In genomic region chr5:71632168-71632567, GRCh38 we compare ENCODE assay signal across 26 cellular contexts.
"Had no signal": no experiment of that assay in that cellular context is flagged by ENCODE, and none has a peak within 500 bp of the region (broad histone marks: within the 10 kb centered on the region; RNA-seq: fewer than 3 reads in every experiment).

No MANE protein-coding gene starts in this region.

- H3K27me3 ChIP-seq: adrenal gland, Peyer's patch had no signal

- DNase-seq: activated CD4-positive, alpha-beta T cell treated with anti-CD3 and anti-CD28 coated beads for 36 hours; activated CD8-positive, alpha-beta memory T cell treated with anti-CD3 and anti-CD28 coated beads, Interleukin-2, amount 50 U/mL, for 4 hours; activated CD8-positive, alpha-beta T cell treated with anti-CD3 and anti-CD28 coated beads for 36 hours; activated naive CD4-positive, alpha-beta T cell treated with anti-CD3 and anti-CD28 coated beads, Interleukin-2, amount 50 U/mL, for 16 hours; activated naive CD8-positive, alpha-beta T cell treated with anti-CD3 and anti-CD28 coated beads, Interleukin-2, amount 10 ng/mL, durations not matched to agents 7 days and 5 days; activated T-cell treated with anti-CD3 and anti-CD28 coated beads, Interleukin-2, amount 50 U/mL, for 72 hours; adrenal gland; anterior cingulate cortex; central memory CD4-positive, alpha-beta T cell; Karpas-422; NCI-H1092; NCI-H1417; NCI-H1930; NCI-H2171; NCI-H345; NCI-H510A; NCI-H526 treated with DMSO at 0.1 percent for 48 hours; NCI-H82; OCI-M1; Peyer's patch; Right ventricle myocardium superior; T-helper 2 cell; T1000; WERI-Rb-1 had no signal

- H3K27ac ChIP-seq: adrenal gland, Peyer's patch, RWPE1, WERI-Rb-1 had no signal

- H3K4me1 ChIP-seq: Peyer's patch had no signal

- H3K27ac Mint-ChIP-seq: activated CD8-positive, alpha-beta T cell treated with anti-CD3 and anti-CD28 coated beads for 36 hours; activated T-cell treated with anti-CD3 and anti-CD28 coated beads, Interleukin-2, amount 50 U/mL, for 72 hours had no signal

- H3K27me3 Mint-ChIP-seq: activated CD4-positive, alpha-beta T cell treated with anti-CD3 and anti-CD28 coated beads for 36 hours; activated CD8-positive, alpha-beta T cell treated with anti-CD3 and anti-CD28 coated beads for 36 hours; activated naive CD8-positive, alpha-beta T cell treated with anti-CD3 and anti-CD28 coated beads, Interleukin-2, amount 10 ng/mL, durations not matched to agents 7 days and 5 days had no signal

- H3K4me3 ChIP-seq: adrenal gland, K562, Peyer's patch had no signal

- ATAC-seq: activated CD4-positive, alpha-beta T cell treated with anti-CD3 and anti-CD28 coated beads for 36 hours; activated CD8-positive, alpha-beta T cell treated with anti-CD3 and anti-CD28 coated beads for 36 hours; activated T-cell treated with anti-CD3 and anti-CD28 coated beads, Interleukin-2, amount 50 U/mL, for 72 hours; K562 had no signal

- H3K4me3 Mint-ChIP-seq: activated CD4-positive, alpha-beta T cell treated with anti-CD3 and anti-CD28 coated beads for 36 hours; activated CD8-positive, alpha-beta T cell treated with anti-CD3 and anti-CD28 coated beads for 36 hours; activated naive CD8-positive, alpha-beta T cell treated with anti-CD3 and anti-CD28 coated beads, Interleukin-2, amount 10 ng/mL, durations not matched to agents 7 days and 5 days; activated T-cell treated with anti-CD3 and anti-CD28 coated beads, Interleukin-2, amount 50 U/mL, for 72 hours had no signal

- H3K4me1 Mint-ChIP-seq: activated CD4-positive, alpha-beta T cell treated with anti-CD3 and anti-CD28 coated beads for 36 hours; activated naive CD8-positive, alpha-beta T cell treated with anti-CD3 and anti-CD28 coated beads, Interleukin-2, amount 10 ng/mL, durations not matched to agents 7 days and 5 days had no signal

- H3K9me3 ChIP-seq: adrenal gland, Peyer's patch had no signal

- H3K9me3 Mint-ChIP-seq: activated CD8-positive, alpha-beta T cell treated with anti-CD3 and anti-CD28 coated beads for 36 hours; activated naive CD8-positive, alpha-beta T cell treated with anti-CD3 and anti-CD28 coated beads, Interleukin-2, amount 10 ng/mL, durations not matched to agents 7 days and 5 days; activated T-cell treated with anti-CD3 and anti-CD28 coated beads, Interleukin-2, amount 50 U/mL, for 72 hours had no signal
